20 cellular contexts compared by ENCODE assay signal in genomic region chr12:70758494-70758845, GRCh38.
"Had no signal": no experiment of that assay in that cellular context is flagged by ENCODE, and none has a peak within 500 bp of the region (broad histone marks: within the 10 kb centered on the region; RNA-seq: fewer than 3 reads in every experiment).

No MANE protein-coding gene starts in this region.

- FAIRE-seq: endothelial cell of umbilical vein, kidney, pancreas, small intestine had no signal

- H3K27me3 ChIP-seq: foreskin keratinocyte, pancreas, suprapubic skin, thyroid gland, vagina had no signal

- H3K27ac ChIP-seq: foreskin keratinocyte, left ventricle myocardium inferior, lower lobe of right lung, pancreas, suprapubic skin, thyroid gland, upper lobe of right lung, vagina had no signal

- DNase-seq: dermis blood vessel endothelial cell; erythroblast; kidney; left cardiac atrium; left ventricle myocardium inferior; lower lobe of right lung; natural killer cell; occipital lobe; pancreas; right cardiac atrium; small intestine; stimulated activated CD4-positive, alpha-beta T cell treated with anti-CD3 and anti-CD28 coated beads, Interleukin-12 subunit alpha, Interleukin-12 subunit beta, amount 100 ng/mL, for 4 hours; stimulated activated CD4-positive, alpha-beta T cell treated with anti-CD3 and anti-CD28 coated beads, Interleukin-2, amount 100 ng/mL, for 48 hours; stimulated activated naive CD8-positive, alpha-beta T cell treated with anti-CD3 and anti-CD28 coated beads, Interleukin-15, Interleukin-2, amounts not matched to agents 100 U/mL and 50 U/mL, for 24 hours; thyroid gland; upper lobe of right lung had no signal

- H3K9me3 ChIP-seq: left ventricle myocardium inferior, lower lobe of right lung, pancreas, suprapubic skin, thyroid gland, upper lobe of right lung, vagina had no signal

- H3K36me3 ChIP-seq: left ventricle myocardium inferior, lower lobe of right lung, pancreas, suprapubic skin, thyroid gland, upper lobe of right lung, vagina had no signal

- H3K4me1 ChIP-seq: left ventricle myocardium inferior, lower lobe of right lung, suprapubic skin, thyroid gland, upper lobe of right lung, vagina had no signal

- H3K4me3 ChIP-seq: left ventricle myocardium inferior, lower lobe of right lung, pancreas, suprapubic skin, thyroid gland, upper lobe of right lung, vagina had no signal

- ATAC-seq: foreskin keratinocyte; left cardiac atrium; lower lobe of right lung; natural killer cell; pancreas; right cardiac atrium; stimulated activated naive CD8-positive, alpha-beta T cell treated with anti-CD3 and anti-CD28 coated beads, Interleukin-15, Interleukin-2, amounts not matched to agents 100 U/mL and 50 U/mL, for 24 hours; upper lobe of right lung had no signal
